1 cellular context compared by ENCODE assay signal in the genomic region with DNA sequence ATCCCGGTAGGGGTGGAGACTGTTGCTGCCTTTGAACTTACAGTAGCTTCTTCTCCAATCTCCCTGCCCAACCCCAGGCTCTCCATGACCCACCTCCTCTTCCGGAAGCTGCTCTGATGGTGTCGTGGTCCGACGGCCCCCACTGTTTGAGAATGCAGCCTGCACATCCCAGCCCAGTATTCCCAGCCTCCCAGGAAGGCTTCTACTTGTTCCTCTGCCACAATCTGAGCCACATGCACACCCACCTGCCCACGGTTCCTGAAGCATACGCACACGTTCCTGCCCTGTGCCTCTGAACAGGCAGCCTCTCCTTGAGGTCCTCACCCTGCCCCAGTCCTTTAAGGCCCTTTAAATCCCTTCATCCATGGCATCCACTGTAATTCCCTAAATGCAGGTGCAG.
TF ChIP-seq lines count a peak whose summit lies in the region.

No MANE protein-coding gene starts in this region.

TF ChIP-seq in GM23338, 12 proteins besides CTCF, POLR2A, EP300 and RAD21 (continued from another document):
- TF ChIP-seq EZH2 (IDR thresholded peaks at IDR 0.05; ENCODE audit: low read depth, unreplicated experiment) (no peak), JUNB (IDR thresholded peaks at IDR 0.05; ENCODE audit: unreplicated experiment) (no peak), ZNF331 (CRISPR knock-in tag; IDR thresholded peaks at IDR 0.05; ENCODE audit: low read depth) (no peak), POLR2AphosphoS5 (IDR thresholded peaks at IDR 0.05; ENCODE audit: low read depth) (no peak), ZNF114 (CRISPR knock-in tag; IDR thresholded peaks at IDR 0.05) (no peak)
TF ChIP-seq in GM23338: peak in this region for 0.
